8 cellular contexts compared by ENCODE assay signal in the genomic region with DNA sequence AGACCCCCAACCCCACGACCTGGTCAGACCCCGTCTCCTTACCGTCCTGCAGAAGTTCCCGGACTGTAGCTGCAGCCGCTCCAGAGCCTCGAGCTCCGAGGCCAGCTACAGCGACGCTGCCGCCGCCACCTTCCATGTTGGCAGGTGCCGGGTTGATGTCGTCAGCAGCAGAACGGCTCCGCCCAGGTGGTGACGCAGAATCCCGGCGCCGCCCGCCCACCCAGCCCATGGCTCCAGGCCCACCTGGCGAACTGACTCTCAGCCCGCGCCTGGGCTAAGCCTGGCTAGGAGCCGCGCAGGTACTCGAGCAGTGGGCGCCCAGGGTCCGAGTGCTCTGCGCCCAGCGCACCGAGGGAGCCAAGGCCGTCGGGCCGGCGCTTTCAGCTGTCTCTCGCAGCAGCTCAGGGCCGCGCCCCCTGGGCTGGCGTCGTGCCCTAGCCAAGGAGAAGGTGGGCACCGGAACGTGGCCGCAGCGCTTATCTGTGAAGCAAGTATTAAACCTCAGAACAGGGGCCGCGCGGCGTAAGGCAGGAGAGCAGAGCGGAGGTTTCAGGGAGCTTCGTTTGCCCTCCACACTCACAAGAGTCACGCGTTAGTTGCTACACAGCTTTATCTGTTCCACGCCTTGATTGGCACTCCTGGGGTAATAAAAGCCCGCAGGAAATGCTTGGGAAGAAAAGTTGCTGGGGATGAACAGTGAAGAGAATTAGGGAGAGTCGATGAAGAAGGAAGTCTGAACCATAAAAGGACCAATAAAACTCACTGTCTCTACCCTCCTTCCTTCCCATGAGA. TPM values are rescaled to one million over a fixed set of nuclear protein-coding genes. Genes with fewer than 3 reads are reported as not detected.
DNase-seq lines count a peak whose midpoint lies in the region; TF ChIP-seq lines count a peak whose summit lies in the region.

A gene (minus strand): TSS at position 160 of the 792 bp plus-strand sequence. CDS start 24 bp downstream, at position 136.
A gene with protein sequence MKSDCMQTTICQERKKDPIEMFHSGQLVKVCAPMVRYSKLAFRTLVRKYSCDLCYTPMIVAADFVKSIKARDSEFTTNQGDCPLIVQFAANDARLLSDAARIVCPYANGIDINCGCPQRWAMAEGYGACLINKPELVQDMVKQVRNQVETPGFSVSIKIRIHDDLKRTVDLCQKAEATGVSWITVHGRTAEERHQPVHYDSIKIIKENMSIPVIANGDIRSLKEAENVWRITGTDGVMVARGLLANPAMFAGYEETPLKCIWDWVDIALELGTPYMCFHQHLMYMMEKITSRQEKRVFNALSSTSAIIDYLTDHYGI (plus strand): TSS at position 211 of the 792 bp plus-strand sequence. CDS start 3,100 bp downstream, outside the sequence.

- H3K27ac ChIP-seq in GM23248, result peak within 1 kb of the TSS; percentile 79
- peak within 1 kb of the TSS; percentile 42; the same call in 1 of the 2 replicates for H3K27ac ChIP-seq in Karpas-422 (ENCODE audit: low read length)
- peak within 1 kb of the TSS; percentile 51 for H3K27ac ChIP-seq in neural progenitor cell

- H3K4me2 ChIP-seq in GM23248 (ENCODE audit: unreplicated experiment), result peak within 1 kb of the TSS; percentile 97
- H3K4me2 ChIP-seq in Karpas-422 (ENCODE audit: low read depth, low read length, poor library complexity, severe bottlenecking), result peak within 1 kb of the TSS; percentile 79
- H3K4me2 ChIP-seq in neural progenitor cell, result peak within 1 kb of the TSS; percentile 88

- DNase-seq in ELF-1 (ENCODE audit: low read depth, low spot score) (peak; percentile 92), GM23248 (peak; percentile 91), Karpas-422 (peak; percentile 93), SHP77 (lab: John Stamatoyannopoulos, UW) (peak; percentile 58 to 67), activated gamma-delta T cell treated with Interleukin-2 at 50 U/mL for 16 hours (peak; percentile 77), fibroblast of villous mesenchyme (ENCODE audit: low read depth) (peak; percentile 82), neural progenitor cell (ENCODE audit: low spot score) (peak; percentile 91), stromal cell of bone marrow (ENCODE audit: low read depth) (peak; percentile 50)

- H3K79me2 ChIP-seq in GM23248 (ENCODE audit: insufficient read depth) (peaks cover 45% of the 10 kb centered on the region), Karpas-422 (ENCODE audit: low read length) (peaks cover 78% of the 10 kb centered on the region), neural progenitor cell (ENCODE audit: low read depth) (peaks cover 69% of the 10 kb centered on the region)

- H3K4me1 ChIP-seq in GM23248 (ENCODE audit: insufficient read depth), result peaks cover 37% of the 10 kb centered on the region
- peaks cover 45% of the 10 kb centered on the region for H3K4me1 ChIP-seq in Karpas-422 (ENCODE audit: low read length)
- H3K4me1 ChIP-seq in neural progenitor cell, result peaks cover 16% of the 10 kb centered on the region

- peaks cover 32% of the 10 kb centered on the region for H3K4me1 Mint-ChIP-seq in neural progenitor cell

- H2AFZ ChIP-seq in GM23248 (peak within 1 kb of the TSS; percentile 90), Karpas-422 (ENCODE audit: low read length) (peak within 1 kb of the TSS; percentile 77; the same call in 1 of the 2 replicates), neural progenitor cell (replicated peaks) (peak within 1 kb of the TSS; percentile 98)

- H3K36me3 ChIP-seq in GM23248 (ENCODE audit: low read depth) (no peaks in the 10 kb centered on the region), Karpas-422 (ENCODE audit: insufficient read depth, low read length) (peaks cover 13% of the 10 kb centered on the region; the same call in 1 of the 2 replicates), neural progenitor cell (no peaks in the 10 kb centered on the region)

- H4K20me1 ChIP-seq in GM23248 (ENCODE audit: insufficient read depth) (no peaks in the 10 kb centered on the region), Karpas-422 (ENCODE audit: insufficient read depth, low read depth, low read length) (no peaks in the 10 kb centered on the region), neural progenitor cell (ENCODE audit: low read depth) (peaks cover 3% of the 10 kb centered on the region)

- H3K27me3 ChIP-seq in GM23248 (replicated peaks; ENCODE audit: insufficient read depth) (no peaks in the 10 kb centered on the region), Karpas-422 (ENCODE audit: low read length) (no peaks in the 10 kb centered on the region), neural progenitor cell (no peaks in the 10 kb centered on the region)

- H3K4me3 ChIP-seq in GM23248 (peak within 1 kb of the TSS; percentile 88), Karpas-422 (ENCODE audit: low read length) (peak within 1 kb of the TSS; percentile 88), fibroblast of villous mesenchyme (ENCODE audit: low read depth, low read length) (peak within 1 kb of the TSS; percentile 79), neural progenitor cell (peak within 1 kb of the TSS; percentile 88)

- H3F3A ChIP-seq in GM23248 (ENCODE audit: insufficient read depth) (peaks cover 31% of the 10 kb centered on the region), neural progenitor cell (ENCODE audit: low read depth) (no peaks in the 10 kb centered on the region)

- peak within 1 kb of the TSS; percentile 87 for H3K4me3 Mint-ChIP-seq in neural progenitor cell

- no peaks in the 10 kb centered on the region for H3K36me3 Mint-ChIP-seq in neural progenitor cell

- no peaks in the 10 kb centered on the region for H3K9me2 ChIP-seq in GM23248 (ENCODE audit: insufficient read depth)
- H3K9me2 ChIP-seq in Karpas-422 (replicated peaks; ENCODE audit: insufficient read depth, low read length), result no peaks in the 10 kb centered on the region

- TF ChIP-seq CTCF in fibroblast of villous mesenchyme (IDR thresholded peaks at IDR 0.05; ENCODE audit: insufficient read depth, low read depth, low read length), result no peak
- TF ChIP-seq CTCF in neural progenitor cell (IDR thresholded peaks at IDR 0.05), result no peak

- in situ Hi-C loops in GM23248 (cut with MboI), result no loop called here

- H3K9me3 Mint-ChIP-seq in neural progenitor cell, result no peaks in the 10 kb centered on the region

- H3K9ac ChIP-seq in GM23248 (peak within 1 kb of the TSS; percentile 94), Karpas-422 (ENCODE audit: low read length) (peak within 1 kb of the TSS; percentile 88), neural progenitor cell (peak within 1 kb of the TSS; percentile 87)

- no peaks in the 10 kb centered on the region for H3K9me3 ChIP-seq in GM23248 (ENCODE audit: low read depth)
- H3K9me3 ChIP-seq in Karpas-422 (ENCODE audit: low read length), result no peaks in the 10 kb centered on the region
- H3K9me3 ChIP-seq in neural progenitor cell (ENCODE audit: low read depth), result no peaks in the 10 kb centered on the region

- H3K27me3 Mint-ChIP-seq in neural progenitor cell (ENCODE audit: insufficient read depth, low read depth), result no peaks in the 10 kb centered on the region

- peak within 1 kb of the TSS; percentile 88 for H3K27ac Mint-ChIP-seq in neural progenitor cell

- WGBS in GM23248 (ENCODE audit: low coverage in 1 of 2, low lambda C conversion rate in 2 of 2, missing lambda C conversion rate in 2 of 2), 2 experiments, result 1 to 3% methylated on average over 23 to 37 of the region's 55 CpGs

RNA-seq across cellular contexts. Expression of the first gene that starts in this region (rescaled TPM):
- total RNA-seq in GM23248 (2014; rRNA removed; shearing (Covaris generic)), result 26.0 and 53.6 TPM in 2 replicates
- 20.7 and 22.9 TPM in 2 replicates for polyA plus RNA-seq in GM23248 (2016; fragmentation: Nextera tagmentation; extraction: Ambion mirVana)
- 56.1 and 78.0 TPM in 2 replicates for total RNA-seq in Karpas-422 (2014; rRNA removed; shearing (Covaris generic); ENCODE audit: low replicate concordance)
- total RNA-seq in fibroblast of villous mesenchyme (27.7 and 32.0 TPM in 2 replicates), neural progenitor cell (ENCODE audit: low replicate concordance) (33.3 and 90.5 TPM in 2 replicates)

RNA-seq across cellular contexts. Expression of the second gene that starts in this region (rescaled TPM):
- 2.5 and 7.6 TPM in 2 replicates for total RNA-seq in GM23248 (2014; rRNA removed; shearing (Covaris generic))
- polyA plus RNA-seq in GM23248 (2016; fragmentation: Nextera tagmentation; extraction: Ambion mirVana), result 3.2 and 4.2 TPM in 2 replicates
- total RNA-seq in Karpas-422 (2014; rRNA removed; shearing (Covaris generic); ENCODE audit: low replicate concordance), result 24.4 and 26.5 TPM in 2 replicates
- total RNA-seq in fibroblast of villous mesenchyme (7.4 and 10.4 TPM in 2 replicates), neural progenitor cell (ENCODE audit: low replicate concordance) (21.8 and 24.4 TPM in 2 replicates)

Comparison
In these comparisons a context has a peak if more than half of its experiments do, and no peak if none do; other contexts are left out.
1. Peak in every context shown above with its lines: DNase-seq, H3K4me3 ChIP-seq and H3K27ac ChIP-seq.